10 cellular contexts compared by ENCODE assay signal in genomic region chr13:24215007-24215633, GRCh38. TPM values are rescaled to one million over a fixed set of nuclear protein-coding genes. Genes with fewer than 3 reads are reported as not detected.
DNase-seq lines count a peak whose midpoint lies in the region; ATAC-seq and TF ChIP-seq lines count a peak whose summit lies in the region.
"Had no signal": no experiment of that assay in that cellular context is flagged by ENCODE, and none has a peak within 500 bp of the region (broad histone marks: within the 10 kb centered on the region; RNA-seq: fewer than 3 reads in every experiment).

No MANE protein-coding gene starts in this region.

- no peak for TF ChIP-seq CTCF in nephron (IDR thresholded peaks at IDR 0.05; ENCODE audit: unreplicated experiment in 3 of 3)

- H3K4me3 Mint-ChIP-seq in nephron = no peak overlapping the region
- H3K4me3 Mint-ChIP-seq: neural crest cell had no signal

- no peaks in the 10 kb centered on the region for H3K27me3 Mint-ChIP-seq in nephron (ENCODE audit: low read depth)

- peaks cover 3% of the 10 kb centered on the region for H3K36me3 Mint-ChIP-seq in nephron (ENCODE audit: low read depth)

- no peaks in the 10 kb centered on the region for H3K9me3 Mint-ChIP-seq in nephron
- H3K9me3 Mint-ChIP-seq: neural crest cell had no signal

- peak; percentile 44 for ATAC-seq in GM18517 (IDR thresholded peaks at IDR 0.05; ENCODE audit: unreplicated experiment)
- peak; percentile 70 for ATAC-seq in GM21619 (IDR thresholded peaks at IDR 0.05; ENCODE audit: unreplicated experiment)
- peak; percentile 77 for ATAC-seq in HG03571 (IDR thresholded peaks at IDR 0.05; ENCODE audit: unreplicated experiment)
- no peak for ATAC-seq in HG03521 (IDR thresholded peaks at IDR 0.05; ENCODE audit: unreplicated experiment)

- peak overlapping the region; percentile 72 to 93 (median 92) for H3K27ac Mint-ChIP-seq in nephron

- DNase-seq in SIG-M5 treated with dmso at 0.1 percent for 504 hours (lab: John Stamatoyannopoulos, UW; ENCODE audit: unreplicated experiment) (no peak), NCI-H146 treated with DMSO at 0.1 percent for 48 hours (lab: John Stamatoyannopoulos, UW; ENCODE audit: unreplicated experiment) (no peak), HT-29 (ENCODE audit: low spot score) (no peak)
- DNase-seq: Caco-2 had no signal

- H3K4me1 Mint-ChIP-seq in nephron = peaks cover 45% of the 10 kb centered on the region

RNA-seq across cellular contexts. Expression of gene SPATA13, which starts 54.6 kb away (rescaled TPM):
- 52.5 and 71.1 TPM in 2 replicates for total RNA-seq in HT-29 (2014; rRNA removed; shearing (Covaris generic))
